12 cellular contexts compared by ENCODE assay signal in the genomic region with DNA sequence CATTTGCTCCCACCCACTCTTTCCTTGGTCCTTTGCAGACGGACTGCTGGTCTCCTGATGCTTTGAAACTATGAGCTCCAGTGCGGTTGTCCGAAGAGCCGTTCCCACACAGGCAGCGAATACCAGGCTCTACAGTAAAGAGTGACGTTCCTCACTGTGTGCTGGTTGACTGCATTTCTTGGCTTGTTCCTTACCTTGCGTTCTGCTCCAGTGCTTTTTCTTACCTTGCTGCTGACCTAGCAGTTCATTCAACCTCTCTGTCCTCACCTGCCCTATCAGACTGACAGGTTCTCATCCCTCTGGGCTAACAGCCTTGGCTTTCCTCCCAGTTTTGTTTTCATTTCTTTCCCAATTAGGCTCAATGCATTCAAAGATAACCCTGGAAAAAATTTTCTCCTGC.
"Had no signal": no experiment of that assay in that cellular context is flagged by ENCODE, and none has a peak within 500 bp of the region (broad histone marks: within the 10 kb centered on the region; RNA-seq: fewer than 3 reads in every experiment).

No MANE protein-coding gene starts in this region.

- H3K27me3 ChIP-seq: colonic mucosa, upper lobe of left lung had no signal

- H3K4me3 ChIP-seq: colonic mucosa, lung, upper lobe of left lung had no signal

- H3K36me3 ChIP-seq: colonic mucosa, upper lobe of left lung had no signal

- H3K27ac ChIP-seq: colonic mucosa, upper lobe of left lung had no signal

- H3K4me1 ChIP-seq: colonic mucosa, upper lobe of left lung had no signal

- H3K9me3 ChIP-seq: colonic mucosa, upper lobe of left lung had no signal

- ATAC-seq: left colon; stimulated activated naive CD8-positive, alpha-beta T cell treated with anti-CD3 and anti-CD28 coated beads, Interleukin-15, amount 100 ng/mL, for 72 hours had no signal

- DNase-seq: activated CD4-positive, alpha-beta T cell treated with anti-CD3 and anti-CD28 coated beads for 1 hour; activated CD4-positive, alpha-beta T cell treated with anti-CD3 and anti-CD28 coated beads, Interleukin-2, amount 50 U/mL, for 4 hours; activated naive CD4-positive, alpha-beta T cell treated with anti-CD3 and anti-CD28 coated beads, Interleukin-2, amount 50 U/mL, for 16 hours; activated T-cell treated with anti-CD3 and anti-CD28 coated beads, Interleukin-2, amount 50 U/mL, for 1 hour; colonic mucosa; foreskin fibroblast; left colon; stimulated activated CD4-positive, alpha-beta T cell treated with anti-CD3 and anti-CD28 coated beads, Interleukin-1b, Interleukin-23, amount 100 ng/mL, for 48 hours; stimulated activated naive CD8-positive, alpha-beta T cell treated with anti-CD3 and anti-CD28 coated beads, Interleukin-15, amount 100 ng/mL, for 72 hours; T1000; upper lobe of left lung had no signal
